8 cellular contexts compared by ENCODE assay signal in the genomic region with DNA sequence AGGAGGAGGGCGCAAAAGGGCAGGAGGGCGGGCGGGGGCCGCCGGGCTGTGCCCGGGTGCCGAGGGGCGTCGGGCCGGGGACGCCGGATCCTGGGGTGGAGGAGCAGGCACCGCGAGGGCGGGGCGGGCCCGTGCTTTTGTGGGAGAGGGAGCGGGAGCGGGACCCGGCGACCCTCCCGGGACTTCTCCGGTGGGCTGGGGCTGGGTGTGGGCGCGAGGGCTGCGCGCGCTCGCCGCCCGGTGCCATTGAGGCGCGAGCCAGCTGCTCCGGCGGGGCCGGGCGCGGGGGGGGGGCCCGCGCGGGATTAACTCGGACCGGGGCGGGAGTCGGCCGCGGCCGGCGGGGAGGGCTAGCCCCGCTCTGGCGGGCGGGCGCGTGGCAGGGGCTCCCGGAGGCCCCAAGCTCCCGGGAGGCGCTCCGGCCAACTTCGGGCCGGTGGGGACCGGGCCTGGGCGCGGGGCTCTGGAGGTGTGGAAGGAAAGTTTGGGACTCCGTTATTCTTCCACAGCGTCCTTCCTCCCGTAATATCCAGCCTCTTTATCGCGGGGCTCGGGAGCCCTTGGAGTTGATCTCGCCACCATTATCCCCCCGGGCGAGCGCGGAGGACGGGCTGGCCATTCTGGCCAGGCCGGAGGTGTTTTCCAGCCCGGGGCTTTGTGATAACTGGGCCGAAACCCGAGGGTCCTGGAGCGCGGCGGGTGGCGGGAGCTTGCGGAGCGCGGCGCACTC. TPM values are rescaled to one million over a fixed set of nuclear protein-coding genes. Genes with fewer than 3 reads are reported as not detected.
DNase-seq lines count a peak whose midpoint lies in the region; ATAC-seq, FAIRE-seq and TF ChIP-seq lines count a peak whose summit lies in the region.

No MANE protein-coding gene starts in this region.

- TF ChIP-seq POLR2A in sigmoid colon (IDR thresholded peaks at IDR 0.05) (no peak), GM12891 (IDR thresholded peaks at IDR 0.05; ENCODE audit: low read depth, low read length) (no peak)

- H3K36me3 ChIP-seq in hepatocyte (replicated peaks; ENCODE audit: insufficient read depth, low read depth) (no peaks in the 10 kb centered on the region), sigmoid colon (no peaks in the 10 kb centered on the region)

- peak overlapping the region; percentile 84 for H2AFZ ChIP-seq in hepatocyte

- under 1% methylated on average over 28 of the region's 87 CpGs for WGBS in hepatocyte (ENCODE audit: low lambda C conversion rate, missing lambda C conversion rate)
- WGBS in sigmoid colon, 2 donors: 1 to 3% methylated on average over 87 of the region's 87 CpGs

- no peaks in the 10 kb centered on the region for H4K20me1 ChIP-seq in hepatocyte (ENCODE audit: insufficient read depth, poor library complexity, severe bottlenecking)

- in situ Hi-C loops in GM13977 (cut with MboI; ENCODE audit: low pct_unique_long_range_greater_than_20kb, low sequenced_read_pairs, unreplicated experiment): no loop called here

- ATAC-seq in esophagus mucosa (no peak), GM18498 (IDR thresholded peaks at IDR 0.05; ENCODE audit: unreplicated experiment) (no peak)

- H3K9me2 ChIP-seq in hepatocyte (replicated peaks; ENCODE audit: insufficient read depth): no peaks in the 10 kb centered on the region

- no peaks in the 10 kb centered on the region for H3K4me1 ChIP-seq in hepatocyte (ENCODE audit: insufficient read depth)
- H3K4me1 ChIP-seq in sigmoid colon: peaks cover 0 to 30% (median 24%) of the 10 kb centered on the region in 4 donors

- peak overlapping the region; percentile 78 for H3K4me3 ChIP-seq in hepatocyte
- H3K4me3 ChIP-seq in sigmoid colon: peak overlapping the region; percentile 34 to 60 (median 50)

- no peak for TF ChIP-seq EP300 in sigmoid colon (IDR thresholded peaks at IDR 0.05)

- no peaks in the 10 kb centered on the region for H3K9me3 ChIP-seq in hepatocyte (ENCODE audit: low read depth)
- no peaks in the 10 kb centered on the region for H3K9me3 ChIP-seq in sigmoid colon

- peaks cover 48% of the 10 kb centered on the region for H3K79me2 ChIP-seq in hepatocyte

- H3K4me2 ChIP-seq in hepatocyte: peak overlapping the region; percentile 90

- H3K27me3 ChIP-seq in hepatocyte: peaks cover 3% of the 10 kb centered on the region
- peaks cover 22 to 80% (median 44%) of the 10 kb centered on the region in 3 donors for H3K27me3 ChIP-seq in sigmoid colon

- intact Hi-C loops in sigmoid colon (cut with DNase I): no loop called here

- DNase-seq in GM13977 (ENCODE audit: low spot score): peak; percentile 32
- DNase-seq in hepatocyte (ENCODE audit: low spot score): peak; percentile 60
- no peak for DNase-seq in sigmoid colon
- no peak for DNase-seq in GM12891 (ENCODE audit: insufficient read length, low spot score)
- DNase-seq in DMS153 (lab: John Stamatoyannopoulos, UW): no peak

- TF ChIP-seq CTCF in GM13977 (IDR thresholded peaks at IDR 0.05; ENCODE audit: extremely low read depth, insufficient read depth, missing control alignments) (no peak), VCaP (conservative IDR thresholded peaks at IDR 0.05) (no peak), hepatocyte (IDR thresholded peaks at IDR 0.05; ENCODE audit: poor library complexity) (no peak), sigmoid colon (IDR thresholded peaks at IDR 0.05) (no peak)

- H3K27ac ChIP-seq in VCaP (peak overlapping the region; percentile 90), hepatocyte (peak overlapping the region; percentile 86), sigmoid colon (peak overlapping the region; percentile 15 to 68 (median 43))

- no peak for FAIRE-seq in GM12891 (lab: Jason Lieb, UNC)

TF ChIP-seq in GM12891, 5 proteins besides CTCF, POLR2A, EP300 and RAD21:
- TF ChIP-seq TAF1 (IDR thresholded peaks at IDR 0.05; ENCODE audit: low read depth, low read length) (no peak), POU2F2 (IDR thresholded peaks at IDR 0.05; ENCODE audit: low read depth, low read length) (no peak), SPI1 (IDR thresholded peaks at IDR 0.05; ENCODE audit: low read depth, low read length) (no peak), PAX5 (IDR thresholded peaks at IDR 0.05; ENCODE audit: insufficient read depth, low read length, severe bottlenecking) (no peak), POLR2AphosphoS5 (IDR thresholded peaks at IDR 0.05; ENCODE audit: low read depth, low read length) (no peak)
TF ChIP-seq in GM12891: peak in this region for 0.

RNA-seq across cellular contexts. Expression of gene CECR2, which starts 0.9 kb away (rescaled TPM):
- 3.3 and 3.6 TPM in 2 replicates for total RNA-seq in hepatocyte
- polyA plus RNA-seq in hepatocyte: 1.2 and 2.2 TPM in 2 replicates
- total RNA-seq in sigmoid colon: 1 to 10 TPM; 1.1 to 2.8 (median 1.6) TPM
- under 1 TPM in 2 of 3 donors, not detected in 1; 0.39 to 0.60 TPM for polyA plus RNA-seq in sigmoid colon
- 0.40 TPM for total RNA-seq in esophagus mucosa
- polyA plus RNA-seq in GM12891 (2012; ENCODE audit: low read depth, missing spikeins): 0.09 TPM

Comparison
In these comparisons a context has a peak if more than half of its experiments do, and no peak if none do; other contexts are left out.
1. DNase-seq: peak in GM13977 (single experiment) and hepatocyte (single experiment); none in sigmoid colon (single experiment), GM12891 (single experiment) and DMS153 (single experiment).
2. Peak in every context shown above with its lines, with median percentiles within 50 percentile points of each other: H3K27ac ChIP-seq.